23 cellular contexts compared by ENCODE assay signal in genomic region chr11:65528819-65529350, GRCh38. TPM values are rescaled to one million over a fixed set of nuclear protein-coding genes. Genes with fewer than 3 reads are reported as not detected.
DNase-seq lines count a peak whose midpoint lies in the region; ATAC-seq, FAIRE-seq and TF ChIP-seq lines count a peak whose summit lies in the region.
"Had no signal": no experiment of that assay in that cellular context is flagged by ENCODE, and none has a peak within 500 bp of the region (broad histone marks: within the 10 kb centered on the region; RNA-seq: fewer than 3 reads in every experiment).

No MANE protein-coding gene starts in this region.

- H3K36me3 ChIP-seq in IMR-90 (ENCODE audit: control insufficient read depth, insufficient read depth, low read length) = peaks cover 63% of the 10 kb centered on the region
- H3K36me3 ChIP-seq in astrocyte (ENCODE audit: insufficient read depth, low read length) = peaks cover 18% of the 10 kb centered on the region

- no peak overlapping the region for H2AK9ac ChIP-seq in IMR-90 (replicated peaks; ENCODE audit: low read depth, low read length, poor library complexity)

- WGBS in IMR-90 (ENCODE audit: extremely low coverage in 2 of 2, insufficient read length in 1 of 2), 2 experiments = 94% methylated on average over 7 of the region's 12 CpGs; no CpG with 5 or more reads in 1 of the 2 experiments

- no peak for TF ChIP-seq RAD21 in IMR-90 (IDR thresholded peaks at IDR 0.05; ENCODE audit: low read length)

- H3K9me3 Mint-ChIP-seq in T-helper 2 cell treated with Interferon-gamma antibody and Interleukin-4, amounts not matched to agents 5 μg/mL and 100 μg/mL, for 36 hours = no peaks in the 10 kb centered on the region
- peaks cover 4% of the 10 kb centered on the region for H3K9me3 Mint-ChIP-seq in astrocyte (ENCODE audit: unreplicated experiment)
- H3K9me3 Mint-ChIP-seq: activated naive CD4-positive, alpha-beta T cell treated with anti-CD3 and anti-CD28 coated beads for 36 hours; CD4-positive, alpha-beta T cell; stimulated activated naive CD8-positive, alpha-beta T cell treated with anti-CD3 and anti-CD28 coated beads, Interleukin-15, amount 100 ng/mL, for 72 hours had no signal

- no peak for TF ChIP-seq CTCF in IMR-90 (conservative IDR thresholded peaks at IDR 0.05; ENCODE audit: low read depth, low read length)
- TF ChIP-seq CTCF in astrocyte (IDR thresholded peaks at IDR 0.05; ENCODE audit: insufficient read depth, low read depth, low read length) = no peak
- no peak for TF ChIP-seq CTCF in GM13976 (IDR thresholded peaks at IDR 0.05; ENCODE audit: borderline replicate concordance, control extremely low read depth, extremely low read depth, insufficient read depth, missing control alignments)

- H3K27ac Mint-ChIP-seq in T-helper 2 cell treated with Interferon-gamma antibody and Interleukin-4, amounts not matched to agents 5 μg/mL and 100 μg/mL, for 36 hours = peak overlapping the region; percentile 62
- H3K27ac Mint-ChIP-seq in astrocyte (ENCODE audit: unreplicated experiment) = peak overlapping the region; percentile 31
- H3K27ac Mint-ChIP-seq: activated naive CD4-positive, alpha-beta T cell treated with anti-CD3 and anti-CD28 coated beads for 36 hours had no signal

- H4K5ac ChIP-seq in IMR-90 (ENCODE audit: low read depth, low read length) = no peak overlapping the region

- no peak for DNase-seq in T-helper 2 cell treated with Interferon-gamma antibody and Interleukin-4, amounts not matched to agents 5 μg/mL and 100 μg/mL, for 36 hours (ENCODE audit: low spot score)
- DNase-seq in T-helper 2 cell (no peak), IMR-90 (no peak), astrocyte (ENCODE audit: low read depth) (no peak), posterior vena cava (ENCODE audit: low spot score) (peak; percentile 68), HUDEP-2 (lab: John Stamatoyannopoulos, UW; ENCODE audit: unreplicated experiment in 76 of 76) (no peak), GM13976 (ENCODE audit: low spot score) (no peak), midbrain (lab: John Stamatoyannopoulos, UW) (no peak)
- DNase-seq: activated naive CD4-positive, alpha-beta T cell treated with anti-CD3 and anti-CD28 coated beads for 36 hours; activated T-cell treated with anti-CD3 and anti-CD28 coated beads, Interleukin-2, amount 50 U/mL, for 1 hour; CD4-positive, alpha-beta T cell; effector CD4-positive, alpha-beta T cell; NCI-H1105; NCI-H2081 treated with DMSO at 0.1 percent for 48 hours; NCI-H345; NCI-H748 treated with DMSO at 0.1 percent for 48 hours; nucleus accumbens; stimulated activated CD4-positive, alpha-beta T cell treated with anti-CD3 and anti-CD28 coated beads, Interleukin-4, amount 100 ng/mL, for 24 hours; stimulated activated naive CD8-positive, alpha-beta T cell treated with anti-CD3 and anti-CD28 coated beads, Interleukin-15, amount 100 ng/mL, for 72 hours; tibial artery; WERI-Rb-1 had no signal

- H3K27me3 Mint-ChIP-seq in T-helper 2 cell treated with Interferon-gamma antibody and Interleukin-4, amounts not matched to agents 5 μg/mL and 100 μg/mL, for 36 hours (ENCODE audit: low read depth) = no peaks in the 10 kb centered on the region
- no peaks in the 10 kb centered on the region for H3K27me3 Mint-ChIP-seq in astrocyte (ENCODE audit: low read depth, unreplicated experiment)
- H3K27me3 Mint-ChIP-seq: CD4-positive, alpha-beta T cell; stimulated activated naive CD8-positive, alpha-beta T cell treated with anti-CD3 and anti-CD28 coated beads, Interleukin-15, amount 100 ng/mL, for 72 hours had no signal

- no peak overlapping the region for H2BK5ac ChIP-seq in IMR-90 (ENCODE audit: low read depth, low read length, poor library complexity, severe bottlenecking)

- H2AFZ ChIP-seq in IMR-90 (replicated peaks; ENCODE audit: low read length, poor library complexity) = peak overlapping the region; percentile 49
- H2AFZ ChIP-seq in astrocyte (ENCODE audit: low read depth, low read length) = no peak overlapping the region

- no peak overlapping the region for H3K23ac ChIP-seq in IMR-90 (ENCODE audit: low read depth, low read length)

- POLR2A ChIA-PET in IMR-90 (lab: Charles Lee; ENCODE audit: unreplicated experiment) = no interaction called here

- peaks cover 50% of the 10 kb centered on the region for H4K20me1 ChIP-seq in IMR-90 (ENCODE audit: insufficient read depth, low read length)
- peaks cover 73% of the 10 kb centered on the region for H4K20me1 ChIP-seq in astrocyte (ENCODE audit: insufficient read depth, low read length)

- H2AK5ac ChIP-seq in IMR-90 (ENCODE audit: low read depth, low read length) = no peak overlapping the region

- H3K9ac ChIP-seq in IMR-90 (ENCODE audit: low read depth, low read length) = no peak overlapping the region
- no peak overlapping the region for H3K9ac ChIP-seq in astrocyte (ENCODE audit: low read length)
- H3K9ac ChIP-seq: SK-N-SH had no signal

- H3K4me2 ChIP-seq in IMR-90 (ENCODE audit: low read depth, low read length) (no peak overlapping the region), astrocyte (ENCODE audit: low read length) (no peak overlapping the region)
- H3K4me2 ChIP-seq: SK-N-SH had no signal

- H3K79me1 ChIP-seq in IMR-90 (ENCODE audit: low read depth in 1 of 2, low read length in 2 of 2) = peaks cover 32 to 81% of the 10 kb centered on the region in 2 experiments

- no peak overlapping the region for H4K91ac ChIP-seq in IMR-90 (ENCODE audit: insufficient read depth, low read depth, low read length)

- H3K4me3 ChIP-seq in IMR-90 (ENCODE audit: insufficient read depth, low read depth, low read length) (no peak overlapping the region), astrocyte (ENCODE audit: insufficient read depth, low read depth, low read length) (no peak overlapping the region)
- H3K4me3 ChIP-seq: tibial artery had no signal

- no peak overlapping the region for H3K4ac ChIP-seq in IMR-90 (ENCODE audit: low read depth, low read length)

- H3K14ac ChIP-seq in IMR-90 (replicated peaks; ENCODE audit: low read depth, low read length) = no peak overlapping the region

- H2BK20ac ChIP-seq in IMR-90 (ENCODE audit: low read depth, low read length) = no peak overlapping the region

- no peaks in the 10 kb centered on the region for H3K27me3 ChIP-seq in IMR-90 (ENCODE audit: control insufficient read depth, insufficient read depth, low read length)
- H3K27me3 ChIP-seq in astrocyte (ENCODE audit: insufficient read depth, low read length) = no peaks in the 10 kb centered on the region
- H3K27me3 ChIP-seq: tibial artery had no signal

- FAIRE-seq in astrocyte (lab: Jason Lieb, UNC) = no peak

- H4K8ac ChIP-seq in IMR-90 (ENCODE audit: low read depth in 2 of 2, low read length in 2 of 2) = no peak overlapping the region

- H3K9me1 ChIP-seq in IMR-90 (ENCODE audit: insufficient read depth, low read length) = peaks cover 14% of the 10 kb centered on the region; the same call in 1 of the 2 replicates

- H3K27ac ChIP-seq in IMR-90 (ENCODE audit: insufficient read depth, low read length) = no peak overlapping the region
- no peak overlapping the region for H3K27ac ChIP-seq in astrocyte (ENCODE audit: low read depth, low read length)
- H3K27ac ChIP-seq: 22Rv1, tibial artery, WERI-Rb-1 had no signal

- peaks cover 12% of the 10 kb centered on the region for H3K4me1 ChIP-seq in IMR-90 (ENCODE audit: control insufficient read depth, insufficient read depth, low read length)
- peaks cover 14% of the 10 kb centered on the region for H3K4me1 ChIP-seq in astrocyte (ENCODE audit: insufficient read depth, low read length)

- H3K36me3 Mint-ChIP-seq in T-helper 2 cell treated with Interferon-gamma antibody and Interleukin-4, amounts not matched to agents 5 μg/mL and 100 μg/mL, for 36 hours (ENCODE audit: low read depth) = peaks cover 33% of the 10 kb centered on the region
- H3K36me3 Mint-ChIP-seq in astrocyte (ENCODE audit: low read depth, unreplicated experiment) = peaks cover 20% of the 10 kb centered on the region

- no peak overlapping the region for H2BK15ac ChIP-seq in IMR-90 (ENCODE audit: low read depth, low read length)

- H2BK120ac ChIP-seq in IMR-90 (ENCODE audit: low read depth, low read length) = no peak overlapping the region

- no peak overlapping the region for H3K18ac ChIP-seq in IMR-90 (ENCODE audit: low read depth, low read length)

- H3K79me2 ChIP-seq in astrocyte (ENCODE audit: insufficient read depth, low read length) = peaks cover 39% of the 10 kb centered on the region

- CTCF ChIA-PET in IMR-90 (lab: Yijun Ruan, JAX) = no interaction called here

- intact Hi-C loops in IMR-90 (cut with micrococcal nuclease) (no loop called here), posterior vena cava (cut with DNase I) (no loop called here)

- H3K4me1 Mint-ChIP-seq in T-helper 2 cell treated with Interferon-gamma antibody and Interleukin-4, amounts not matched to agents 5 μg/mL and 100 μg/mL, for 36 hours (ENCODE audit: low read depth) = peaks cover 22% of the 10 kb centered on the region
- H3K4me1 Mint-ChIP-seq in astrocyte (ENCODE audit: low read depth, unreplicated experiment) = peaks cover 19% of the 10 kb centered on the region

- TF ChIP-seq POLR2A in IMR-90 (IDR thresholded peaks at IDR 0.05; ENCODE audit: low read depth, low read length) = no peak

- H3K56ac ChIP-seq in IMR-90 (ENCODE audit: extremely low read depth, insufficient read depth, low read length) = no peak overlapping the region

- no peak for ATAC-seq in IMR-90 (ENCODE audit: low read depth)
- ATAC-seq: stimulated activated naive CD8-positive, alpha-beta T cell treated with anti-CD3 and anti-CD28 coated beads, Interleukin-15, amount 100 ng/mL, for 72 hours had no signal

- H3K4me3 Mint-ChIP-seq in T-helper 2 cell treated with Interferon-gamma antibody and Interleukin-4, amounts not matched to agents 5 μg/mL and 100 μg/mL, for 36 hours = no peak overlapping the region
- no peak overlapping the region for H3K4me3 Mint-ChIP-seq in astrocyte (ENCODE audit: unreplicated experiment)
- H3K4me3 Mint-ChIP-seq: activated naive CD4-positive, alpha-beta T cell treated with anti-CD3 and anti-CD28 coated beads for 36 hours; CD4-positive, alpha-beta T cell; stimulated activated naive CD8-positive, alpha-beta T cell treated with anti-CD3 and anti-CD28 coated beads, Interleukin-15, amount 100 ng/mL, for 72 hours had no signal

- dilution Hi-C loops in IMR-90 (cut with HindIII; ENCODE audit: low sequenced_read_pairs, unreplicated experiment) = no loop called here

- BruUV-seq in IMR-90 (replicated peaks; lab: Mats Ljungman, UMichigan) = no TSS peak

- H3K9me3 ChIP-seq in IMR-90 (ENCODE audit: control insufficient read depth, insufficient read depth, low read length) (no peaks in the 10 kb centered on the region), astrocyte (ENCODE audit: insufficient read depth, low read depth, low read length) (no peaks in the 10 kb centered on the region)
- H3K9me3 ChIP-seq: SK-N-SH, tibial artery had no signal

- in situ Hi-C loops in IMR-90 (cut with MboI; ENCODE audit: low sequenced_read_pairs) = no loop called here
- in situ Hi-C loops in GM13976 (cut with MboI; ENCODE audit: low sequenced_read_pairs, unreplicated experiment) = no loop called here

RNA-seq across cellular contexts. Expression of gene SCYL1, which starts 4.0 kb away (rescaled TPM):
- total RNA-seq in IMR-90 (2012; rRNA removed) = 95.8 and 96.4 TPM in 2 replicates
- polyA plus RNA-seq in IMR-90 (2012; rRNA removed) = 150 and 172 TPM in 2 replicates
- 166 and 172 TPM in 2 replicates for polyA plus RNA-seq in IMR-90 (2012; cell fraction: cytosol; rRNA removed)
- 173 and 359 TPM in 2 replicates for polyA plus RNA-seq in IMR-90 (2012; cell fraction: nucleus; rRNA removed; ENCODE audit: low replicate concordance)
- 106 and 128 TPM in 2 replicates for total RNA-seq in astrocyte
- total RNA-seq in posterior vena cava = 10 to 100 TPM; 66.3 to 74.3 TPM

RNA-seq across cellular contexts. Expression of gene LTBP3, which starts 29.3 kb away (rescaled TPM):
- 6.6 and 8.3 TPM in 2 replicates for total RNA-seq in IMR-90 (2012; rRNA removed)
- 145 and 216 TPM in 2 replicates for polyA plus RNA-seq in IMR-90 (2012; rRNA removed)
- 229 and 255 TPM in 2 replicates for polyA plus RNA-seq in IMR-90 (2012; cell fraction: cytosol; rRNA removed)
- polyA plus RNA-seq in IMR-90 (2012; cell fraction: nucleus; rRNA removed; ENCODE audit: low replicate concordance) = 685 and 1,572 TPM in 2 replicates
- 33.2 and 36.5 TPM in 2 replicates for total RNA-seq in astrocyte
- total RNA-seq in posterior vena cava = 100 to 1,000 TPM; 127 to 196 TPM

RNA-seq across cellular contexts. Expression of gene MALAT1, which starts 30.0 kb away (rescaled TPM):
- total RNA-seq in IMR-90 (2012; rRNA removed) = 3,569 and 5,244 TPM in 2 replicates
- 430 and 636 TPM in 2 replicates for polyA plus RNA-seq in IMR-90 (2012; rRNA removed)
- 4.7 and 16.7 TPM in 2 replicates for polyA plus RNA-seq in IMR-90 (2012; cell fraction: cytosol; rRNA removed)
- 481 and 5,232 TPM in 2 replicates for polyA plus RNA-seq in IMR-90 (2012; cell fraction: nucleus; rRNA removed; ENCODE audit: low replicate concordance)
- total RNA-seq in astrocyte = 7,772 and 8,991 TPM in 2 replicates
- 1,000 to 10,000 TPM; 9,235 to 9,828 TPM for total RNA-seq in posterior vena cava

RNA-seq across cellular contexts. Expression of gene ZNRD2, which starts 41.4 kb away (rescaled TPM):
- total RNA-seq in IMR-90 (2012; rRNA removed) = 69.7 and 75.6 TPM in 2 replicates
- 90.3 and 113 TPM in 2 replicates for polyA plus RNA-seq in IMR-90 (2012; rRNA removed)
- polyA plus RNA-seq in IMR-90 (2012; cell fraction: cytosol; rRNA removed) = 68.6 and 112 TPM in 2 replicates
- polyA plus RNA-seq in IMR-90 (2012; cell fraction: nucleus; rRNA removed; ENCODE audit: low replicate concordance) = 56.1 and 132 TPM in 2 replicates
- 40.4 and 45.1 TPM in 2 replicates for total RNA-seq in astrocyte
- 10 to 100 TPM; 29.2 to 29.5 TPM for total RNA-seq in posterior vena cava

RNA-seq across cellular contexts. Expression of gene FAM89B, which starts 43.5 kb away (rescaled TPM):
- 12.0 and 14.2 TPM in 2 replicates for total RNA-seq in IMR-90 (2012; rRNA removed)
- polyA plus RNA-seq in IMR-90 (2012; rRNA removed) = 65.5 and 86.6 TPM in 2 replicates
- polyA plus RNA-seq in IMR-90 (2012; cell fraction: cytosol; rRNA removed) = 20.7 and 84.1 TPM in 2 replicates
- 26.4 and 80.1 TPM in 2 replicates for polyA plus RNA-seq in IMR-90 (2012; cell fraction: nucleus; rRNA removed; ENCODE audit: low replicate concordance)
- total RNA-seq in astrocyte = 45.2 and 47.5 TPM in 2 replicates
- 10 to 100 TPM; 43.3 to 53.0 TPM for total RNA-seq in posterior vena cava
